Comparison of ENCODE assay signal across 8 cellular contexts in the genomic region with DNA sequence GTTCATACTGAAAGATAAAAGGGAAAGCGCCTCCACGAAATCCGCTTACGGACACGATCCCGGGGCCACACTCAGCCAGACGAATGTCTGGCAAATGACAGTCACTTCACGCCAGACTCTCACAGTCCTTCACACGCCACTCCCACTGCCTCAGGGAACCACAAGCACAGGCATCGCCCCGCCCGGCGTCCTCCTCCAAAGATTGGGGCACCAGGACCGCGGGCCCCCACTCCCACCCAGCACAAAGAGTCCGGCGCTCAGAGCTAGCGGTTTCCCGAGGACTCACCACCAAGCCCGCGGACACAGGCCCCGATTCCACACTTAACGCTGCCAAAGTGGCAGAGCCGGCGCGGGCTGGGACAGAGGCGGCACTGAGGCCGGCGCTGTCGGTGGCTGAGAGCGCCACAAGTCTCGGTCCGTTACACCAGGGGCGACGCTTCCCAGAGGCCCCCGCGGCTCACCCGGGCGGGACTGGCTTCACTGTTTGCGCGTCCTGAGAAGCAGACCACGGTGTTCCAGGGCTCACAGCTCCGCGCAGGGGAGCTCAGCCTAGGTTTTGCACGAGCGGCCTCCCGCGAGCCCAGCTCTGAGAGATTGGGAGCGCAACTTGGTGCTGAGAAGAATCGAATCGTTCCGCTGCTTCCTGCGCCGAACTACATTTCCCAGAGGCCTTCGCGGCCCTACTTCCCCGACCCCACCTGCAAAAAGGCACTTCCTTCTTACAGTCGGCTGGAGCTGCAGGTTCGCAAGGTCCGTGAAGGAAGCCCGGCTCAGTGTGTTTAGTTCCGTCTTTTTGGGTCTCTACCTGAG. TPM values are rescaled to one million over a fixed set of nuclear protein-coding genes. Genes with fewer than 3 reads are reported as not detected.
DNase-seq lines count a peak whose midpoint lies in the region; ATAC-seq and FAIRE-seq lines count a peak whose summit lies in the region.

Gene ZNF569, minus strand, starts transcription at position 647 of the 810 bp plus-strand sequence. CDS start 22,523 bp downstream, outside the sequence.

- POLR2A ChIA-PET in naive thymus-derived CD8-positive, alpha-beta T cell (lab: Charles Lee), result interaction anchor here (0.9 to 4.3 kb wide), 17 partner anchors 9 to 862 kb away, joined by 3 to 62 read pairs (median 5); partner anchors contain the start of genes ZNF345, ZNF382, ZNF420 and ZNF461

- ATAC-seq in GM21576 (IDR thresholded peaks at IDR 0.05; ENCODE audit: unreplicated experiment), result peak; percentile 60
- peak; percentile 63 to 66 for ATAC-seq in naive thymus-derived CD8-positive, alpha-beta T cell
- ATAC-seq in stimulated activated naive B cell treated with anti-CD40 and anti-IgM and Interleukin-4, amounts not matched to agents 10 μg/mL and 1 μg/mL and 100 μg/mL, for 72 hours (replicated peaks), result peak; percentile 73 to 75

- FAIRE-seq in RCC 7860 (lab: Jason Lieb, UNC), result no peak

- peaks cover 21% of the 10 kb centered on the region for H3K9me3 Mint-ChIP-seq in activated T-helper 2 cell treated with anti-CD3 and anti-CD28 coated beads, Interferon-gamma antibody, Interleukin-2, Interleukin-4, amounts not matched to agents 10 μg/mL and 5 μg/mL and 100 μg/mL, durations not matched to agents 14 hours and 24 hours and 36 hours
- H3K9me3 Mint-ChIP-seq in naive thymus-derived CD8-positive, alpha-beta T cell, result peaks cover 0 to 33% (median 18%) of the 10 kb centered on the region in 9 donors
- H3K9me3 Mint-ChIP-seq in stimulated activated naive B cell treated with anti-CD40 and anti-IgM and Interleukin-4, amounts not matched to agents 10 μg/mL and 1 μg/mL and 100 μg/mL, for 72 hours, result peaks cover 10 to 11% of the 10 kb centered on the region in 2 donors

- peak; percentile 68 for DNase-seq in DMS153 (lab: John Stamatoyannopoulos, UW)
- DNase-seq in Jurkat, Clone E6-1 (ENCODE audit: low read depth, low spot score), result peak; percentile 95
- peak; percentile 77 for DNase-seq in RCC 7860 (ENCODE audit: low spot score)
- peak; percentile 87 for DNase-seq in activated T-helper 2 cell treated with anti-CD3 and anti-CD28 coated beads, Interferon-gamma antibody, Interleukin-2, Interleukin-4, amounts not matched to agents 10 μg/mL and 5 μg/mL and 100 μg/mL, durations not matched to agents 14 hours and 24 hours and 36 hours (ENCODE audit: low spot score)
- DNase-seq in fibroblast of peridontal ligament (ENCODE audit: extremely low read depth), result peak; percentile 93
- DNase-seq in naive thymus-derived CD8-positive, alpha-beta T cell, result peak; percentile 74 to 95 (median 92)
- peak; percentile 91 for DNase-seq in stimulated activated naive B cell treated with anti-CD40 and anti-IgM and Interleukin-4, amounts not matched to agents 10 μg/mL and 1 μg/mL and 100 μg/mL, for 72 hours

- peaks cover 19% of the 10 kb centered on the region for H3K4me1 Mint-ChIP-seq in activated T-helper 2 cell treated with anti-CD3 and anti-CD28 coated beads, Interferon-gamma antibody, Interleukin-2, Interleukin-4, amounts not matched to agents 10 μg/mL and 5 μg/mL and 100 μg/mL, durations not matched to agents 14 hours and 24 hours and 36 hours (ENCODE audit: low read depth)
- H3K4me1 Mint-ChIP-seq in naive thymus-derived CD8-positive, alpha-beta T cell, result peaks cover 33 to 47% (median 40%) of the 10 kb centered on the region in 4 donors
- peaks cover 22% of the 10 kb centered on the region in 2 donors for H3K4me1 Mint-ChIP-seq in stimulated activated naive B cell treated with anti-CD40 and anti-IgM and Interleukin-4, amounts not matched to agents 10 μg/mL and 1 μg/mL and 100 μg/mL, for 72 hours

- H3K4me3 ChIP-seq in Jurkat, Clone E6-1 (ENCODE audit: low read length), result peak within 1 kb of the TSS; percentile 81

- peak within 1 kb of the TSS; percentile 89 for H3K27ac Mint-ChIP-seq in activated T-helper 2 cell treated with anti-CD3 and anti-CD28 coated beads, Interferon-gamma antibody, Interleukin-2, Interleukin-4, amounts not matched to agents 10 μg/mL and 5 μg/mL and 100 μg/mL, durations not matched to agents 14 hours and 24 hours and 36 hours
- H3K27ac Mint-ChIP-seq in naive thymus-derived CD8-positive, alpha-beta T cell, result peak within 1 kb of the TSS; percentile 92 to 100 (median 98)
- peak within 1 kb of the TSS; percentile 100 for H3K27ac Mint-ChIP-seq in stimulated activated naive B cell treated with anti-CD40 and anti-IgM and Interleukin-4, amounts not matched to agents 10 μg/mL and 1 μg/mL and 100 μg/mL, for 72 hours

- intact Hi-C loops in activated T-helper 2 cell treated with anti-CD3 and anti-CD28 coated beads, Interferon-gamma antibody, Interleukin-2, Interleukin-4, amounts not matched to agents 10 μg/mL and 5 μg/mL and 100 μg/mL, durations not matched to agents 14 hours and 24 hours and 36 hours (cut with micrococcal nuclease), result loop anchor here (1.0 to 10.0 kb wide), 11 partner anchors 96 to 1252 kb away; partner anchors contain the start of genes ZNF146, ZNF345, ZNF383 and ZNF420

- H3K4me3 Mint-ChIP-seq in activated T-helper 2 cell treated with anti-CD3 and anti-CD28 coated beads, Interferon-gamma antibody, Interleukin-2, Interleukin-4, amounts not matched to agents 10 μg/mL and 5 μg/mL and 100 μg/mL, durations not matched to agents 14 hours and 24 hours and 36 hours (ENCODE audit: low read depth), result peak within 1 kb of the TSS; percentile 86
- peak within 1 kb of the TSS; percentile 88 to 98 (median 97) for H3K4me3 Mint-ChIP-seq in naive thymus-derived CD8-positive, alpha-beta T cell
- H3K4me3 Mint-ChIP-seq in stimulated activated naive B cell treated with anti-CD40 and anti-IgM and Interleukin-4, amounts not matched to agents 10 μg/mL and 1 μg/mL and 100 μg/mL, for 72 hours, result peak within 1 kb of the TSS; percentile 84 to 100

- peaks cover 45% of the 10 kb centered on the region for H3K36me3 Mint-ChIP-seq in activated T-helper 2 cell treated with anti-CD3 and anti-CD28 coated beads, Interferon-gamma antibody, Interleukin-2, Interleukin-4, amounts not matched to agents 10 μg/mL and 5 μg/mL and 100 μg/mL, durations not matched to agents 14 hours and 24 hours and 36 hours (ENCODE audit: low read depth)
- H3K36me3 Mint-ChIP-seq in naive thymus-derived CD8-positive, alpha-beta T cell, result peaks cover 17 to 27% (median 17%) of the 10 kb centered on the region in 3 donors
- H3K36me3 Mint-ChIP-seq in stimulated activated naive B cell treated with anti-CD40 and anti-IgM and Interleukin-4, amounts not matched to agents 10 μg/mL and 1 μg/mL and 100 μg/mL, for 72 hours, result peaks cover 16 to 30% of the 10 kb centered on the region in 2 donors

- H3K27me3 Mint-ChIP-seq in activated T-helper 2 cell treated with anti-CD3 and anti-CD28 coated beads, Interferon-gamma antibody, Interleukin-2, Interleukin-4, amounts not matched to agents 10 μg/mL and 5 μg/mL and 100 μg/mL, durations not matched to agents 14 hours and 24 hours and 36 hours (ENCODE audit: low read depth), result no peaks in the 10 kb centered on the region
- H3K27me3 Mint-ChIP-seq in naive thymus-derived CD8-positive, alpha-beta T cell, result no peaks in the 10 kb centered on the region
- no peaks in the 10 kb centered on the region for H3K27me3 Mint-ChIP-seq in stimulated activated naive B cell treated with anti-CD40 and anti-IgM and Interleukin-4, amounts not matched to agents 10 μg/mL and 1 μg/mL and 100 μg/mL, for 72 hours

RNA-seq across cellular contexts. Expression of gene ZNF569, which starts in this region (rescaled TPM):
- polyA plus RNA-seq in Jurkat, Clone E6-1 (2012; ENCODE audit: insufficient read depth, insufficient read length), result 7.2 TPM
- 3.5 and 3.8 TPM in 2 replicates for total RNA-seq in activated T-helper 2 cell treated with anti-CD3 and anti-CD28 coated beads, Interferon-gamma antibody, Interleukin-2, Interleukin-4, amounts not matched to agents 10 μg/mL and 5 μg/mL and 100 μg/mL, durations not matched to agents 14 hours and 24 hours and 36 hours
- total RNA-seq in naive thymus-derived CD8-positive, alpha-beta T cell, result 10 to 100 TPM; 16.0 to 20.9 TPM
- polyA plus RNA-seq in naive thymus-derived CD8-positive, alpha-beta T cell, result 1 to 10 TPM; 3.0 to 6.6 (median 6.5) TPM

Comparison
In these comparisons a context has a peak if more than half of its experiments do, and no peak if none do; other contexts are left out.
1. Peak in every context shown above with its lines: DNase-seq, ATAC-seq and H3K4me3 ChIP-seq.